ENCODE assay signal across 1 cellular context in the genomic region with DNA sequence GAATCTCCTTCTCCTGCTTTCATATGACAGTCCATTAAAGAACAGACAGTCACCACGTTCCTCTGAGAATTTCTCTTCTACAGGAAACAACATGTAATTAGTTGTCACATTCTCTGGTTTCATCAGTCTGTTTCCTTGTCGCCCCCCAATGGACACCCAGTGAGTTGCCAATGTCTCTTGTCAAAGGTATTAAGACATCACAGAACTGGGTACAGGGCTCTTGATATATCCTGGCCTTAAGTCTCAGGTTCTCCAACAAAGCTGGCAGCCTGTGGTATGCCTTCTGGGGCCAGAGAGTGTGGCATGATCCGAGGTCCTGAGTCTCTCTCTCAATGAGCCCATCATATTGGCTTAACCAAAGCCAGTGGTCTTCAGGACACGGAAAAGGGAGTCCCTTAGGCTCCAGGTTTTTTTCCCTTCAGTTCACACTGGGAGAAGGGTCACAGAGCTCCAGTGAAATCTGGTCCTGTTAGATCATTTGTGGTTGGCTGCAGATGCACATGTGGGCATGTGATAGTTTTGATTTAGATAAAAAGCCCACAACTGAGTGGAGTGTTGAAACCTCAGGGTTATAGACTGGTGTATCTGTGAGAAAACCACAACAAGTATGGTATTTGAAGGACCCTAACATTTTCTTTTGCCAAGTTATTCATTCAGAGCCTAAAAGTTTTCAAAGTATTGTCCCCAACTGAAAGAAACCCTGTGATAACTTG.
TF ChIP-seq lines count a peak whose summit lies in the region.

No MANE protein-coding gene starts in this region.

TF ChIP-seq in GM23338, 12 proteins besides CTCF, POLR2A, EP300 and RAD21 (continued from another document):
- TF ChIP-seq, protein P1, sequence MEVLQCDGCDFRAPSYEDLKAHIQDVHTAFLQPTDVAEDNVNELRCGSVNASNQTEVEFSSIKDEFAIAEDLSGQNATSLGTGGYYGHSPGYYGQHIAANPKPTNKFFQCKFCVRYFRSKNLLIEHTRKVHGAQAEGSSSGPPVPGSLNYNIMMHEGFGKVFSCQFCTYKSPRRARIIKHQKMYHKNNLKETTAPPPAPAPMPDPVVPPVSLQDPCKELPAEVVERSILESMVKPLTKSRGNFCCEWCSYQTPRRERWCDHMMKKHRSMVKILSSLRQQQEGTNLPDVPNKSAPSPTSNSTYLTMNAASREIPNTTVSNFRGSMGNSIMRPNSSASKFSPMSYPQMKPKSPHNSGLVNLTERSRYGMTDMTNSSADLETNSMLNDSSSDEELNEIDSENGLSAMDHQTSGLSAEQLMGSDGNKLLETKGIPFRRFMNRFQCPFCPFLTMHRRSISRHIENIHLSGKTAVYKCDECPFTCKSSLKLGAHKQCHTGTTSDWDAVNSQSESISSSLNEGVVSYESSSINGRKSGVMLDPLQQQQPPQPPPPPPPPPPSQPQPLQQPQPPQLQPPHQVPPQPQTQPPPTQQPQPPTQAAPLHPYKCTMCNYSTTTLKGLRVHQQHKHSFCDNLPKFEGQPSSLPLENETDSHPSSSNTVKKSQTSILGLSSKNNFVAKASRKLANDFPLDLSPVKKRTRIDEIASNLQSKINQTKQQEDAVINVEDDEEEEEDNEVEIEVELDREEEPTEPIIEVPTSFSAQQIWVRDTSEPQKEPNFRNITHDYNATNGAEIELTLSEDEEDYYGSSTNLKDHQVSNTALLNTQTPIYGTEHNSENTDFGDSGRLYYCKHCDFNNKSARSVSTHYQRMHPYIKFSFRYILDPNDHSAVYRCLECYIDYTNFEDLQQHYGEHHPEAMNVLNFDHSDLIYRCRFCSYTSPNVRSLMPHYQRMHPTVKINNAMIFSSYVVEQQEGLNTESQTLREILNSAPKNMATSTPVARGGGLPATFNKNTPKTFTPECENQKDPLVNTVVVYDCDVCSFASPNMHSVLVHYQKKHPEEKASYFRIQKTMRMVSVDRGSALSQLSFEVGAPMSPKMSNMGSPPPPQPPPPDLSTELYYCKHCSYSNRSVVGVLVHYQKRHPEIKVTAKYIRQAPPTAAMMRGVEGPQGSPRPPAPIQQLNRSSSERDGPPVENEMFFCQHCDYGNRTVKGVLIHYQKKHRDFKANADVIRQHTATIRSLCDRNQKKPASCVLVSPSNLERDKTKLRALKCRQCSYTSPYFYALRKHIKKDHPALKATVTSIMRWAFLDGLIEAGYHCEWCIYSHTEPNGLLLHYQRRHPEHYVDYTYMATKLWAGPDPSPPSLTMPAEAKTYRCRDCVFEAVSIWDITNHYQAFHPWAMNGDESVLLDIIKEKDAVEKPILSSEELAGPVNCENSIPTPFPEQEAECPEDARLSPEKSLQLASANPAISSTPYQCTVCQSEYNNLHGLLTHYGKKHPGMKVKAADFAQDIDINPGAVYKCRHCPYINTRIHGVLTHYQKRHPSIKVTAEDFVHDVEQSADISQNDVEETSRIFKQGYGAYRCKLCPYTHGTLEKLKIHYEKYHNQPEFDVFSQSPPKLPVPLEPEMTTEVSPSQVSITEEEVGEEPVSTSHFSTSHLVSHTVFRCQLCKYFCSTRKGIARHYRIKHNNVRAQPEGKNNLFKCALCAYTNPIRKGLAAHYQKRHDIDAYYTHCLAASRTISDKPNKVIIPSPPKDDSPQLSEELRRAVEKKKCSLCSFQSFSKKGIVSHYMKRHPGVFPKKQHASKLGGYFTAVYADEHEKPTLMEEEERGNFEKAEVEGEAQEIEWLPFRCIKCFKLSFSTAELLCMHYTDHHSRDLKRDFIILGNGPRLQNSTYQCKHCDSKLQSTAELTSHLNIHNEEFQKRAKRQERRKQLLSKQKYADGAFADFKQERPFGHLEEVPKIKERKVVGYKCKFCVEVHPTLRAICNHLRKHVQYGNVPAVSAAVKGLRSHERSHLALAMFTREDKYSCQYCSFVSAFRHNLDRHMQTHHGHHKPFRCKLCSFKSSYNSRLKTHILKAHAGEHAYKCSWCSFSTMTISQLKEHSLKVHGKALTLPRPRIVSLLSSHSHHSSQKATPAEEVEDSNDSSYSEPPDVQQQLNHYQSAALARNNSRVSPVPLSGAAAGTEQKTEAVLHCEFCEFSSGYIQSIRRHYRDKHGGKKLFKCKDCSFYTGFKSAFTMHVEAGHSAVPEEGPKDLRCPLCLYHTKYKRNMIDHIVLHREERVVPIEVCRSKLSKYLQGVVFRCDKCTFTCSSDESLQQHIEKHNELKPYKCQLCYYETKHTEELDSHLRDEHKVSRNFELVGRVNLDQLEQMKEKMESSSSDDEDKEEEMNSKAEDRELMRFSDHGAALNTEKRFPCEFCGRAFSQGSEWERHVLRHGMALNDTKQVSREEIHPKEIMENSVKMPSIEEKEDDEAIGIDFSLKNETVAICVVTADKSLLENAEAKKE (CRISPR knock-in tag; IDR thresholded peaks at IDR 0.05), result no peak
- TF ChIP-seq, protein P2, sequence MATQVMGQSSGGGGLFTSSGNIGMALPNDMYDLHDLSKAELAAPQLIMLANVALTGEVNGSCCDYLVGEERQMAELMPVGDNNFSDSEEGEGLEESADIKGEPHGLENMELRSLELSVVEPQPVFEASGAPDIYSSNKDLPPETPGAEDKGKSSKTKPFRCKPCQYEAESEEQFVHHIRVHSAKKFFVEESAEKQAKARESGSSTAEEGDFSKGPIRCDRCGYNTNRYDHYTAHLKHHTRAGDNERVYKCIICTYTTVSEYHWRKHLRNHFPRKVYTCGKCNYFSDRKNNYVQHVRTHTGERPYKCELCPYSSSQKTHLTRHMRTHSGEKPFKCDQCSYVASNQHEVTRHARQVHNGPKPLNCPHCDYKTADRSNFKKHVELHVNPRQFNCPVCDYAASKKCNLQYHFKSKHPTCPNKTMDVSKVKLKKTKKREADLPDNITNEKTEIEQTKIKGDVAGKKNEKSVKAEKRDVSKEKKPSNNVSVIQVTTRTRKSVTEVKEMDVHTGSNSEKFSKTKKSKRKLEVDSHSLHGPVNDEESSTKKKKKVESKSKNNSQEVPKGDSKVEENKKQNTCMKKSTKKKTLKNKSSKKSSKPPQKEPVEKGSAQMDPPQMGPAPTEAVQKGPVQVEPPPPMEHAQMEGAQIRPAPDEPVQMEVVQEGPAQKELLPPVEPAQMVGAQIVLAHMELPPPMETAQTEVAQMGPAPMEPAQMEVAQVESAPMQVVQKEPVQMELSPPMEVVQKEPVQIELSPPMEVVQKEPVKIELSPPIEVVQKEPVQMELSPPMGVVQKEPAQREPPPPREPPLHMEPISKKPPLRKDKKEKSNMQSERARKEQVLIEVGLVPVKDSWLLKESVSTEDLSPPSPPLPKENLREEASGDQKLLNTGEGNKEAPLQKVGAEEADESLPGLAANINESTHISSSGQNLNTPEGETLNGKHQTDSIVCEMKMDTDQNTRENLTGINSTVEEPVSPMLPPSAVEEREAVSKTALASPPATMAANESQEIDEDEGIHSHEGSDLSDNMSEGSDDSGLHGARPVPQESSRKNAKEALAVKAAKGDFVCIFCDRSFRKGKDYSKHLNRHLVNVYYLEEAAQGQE (IDR thresholded peaks at IDR 0.05; ENCODE audit: unreplicated experiment), result no peak
- TF ChIP-seq ZNF114 (CRISPR knock-in tag; IDR thresholded peaks at IDR 0.05), result no peak
- TF ChIP-seq ZNF331 (CRISPR knock-in tag; IDR thresholded peaks at IDR 0.05; ENCODE audit: low read depth), result no peak
- TF ChIP-seq CREB1 (CRISPR knock-in tag; IDR thresholded peaks at IDR 0.05; ENCODE audit: low read depth), result no peak
- TF ChIP-seq STAT1 (IDR thresholded peaks at IDR 0.05; ENCODE audit: unreplicated experiment), result no peak
